In genomic region chr1:154270833-154271232, GRCh38 we compare ENCODE assay signal across 15 cellular contexts. TPM values are rescaled to one million over a fixed set of nuclear protein-coding genes. Genes with fewer than 3 reads are reported as not detected.
DNase-seq lines count a peak whose midpoint lies in the region; ATAC-seq, FAIRE-seq and TF ChIP-seq lines count a peak whose summit lies in the region.
"Had no signal": no experiment of that assay in that cellular context is flagged by ENCODE, and none has a peak within 500 bp of the region (broad histone marks: within the 10 kb centered on the region; RNA-seq: fewer than 3 reads in every experiment).

No MANE protein-coding gene starts in this region.

- no peak for TF ChIP-seq CTCF in CD4-positive, alpha-beta T cell (IDR thresholded peaks at IDR 0.05)

- CTCF ChIA-PET in CD4-positive, alpha-beta T cell (lab: Charles Lee) = interaction anchor here (0.7 to 2.1 kb wide), 2 partner anchors 72 to 84 kb away, joined by 3 to 16 read pairs; no protein-coding TSS in a partner anchor

- ATAC-seq in CD4-positive, alpha-beta T cell (ENCODE audit: poor library complexity) = no peak
- peak; percentile 25 for ATAC-seq in activated T-helper 17 cell treated with anti-CD3 and anti-CD28 coated beads, Interleukin-2, amount 50 U/mL, for 72 hours (replicated peaks)
- no peak for ATAC-seq in naive thymus-derived CD8-positive, alpha-beta T cell
- ATAC-seq in GM18861 (IDR thresholded peaks at IDR 0.05; ENCODE audit: unreplicated experiment) (no peak), HG03342 (IDR thresholded peaks at IDR 0.05; ENCODE audit: unreplicated experiment) (no peak)

- no peak overlapping the region for H3K27ac ChIP-seq in CD4-positive, alpha-beta T cell (ENCODE audit: low read depth, low read length)

- intact Hi-C loops in CD4-positive, alpha-beta T cell (cut with DNase I, micrococcal nuclease) = loop anchor here (5.0 kb wide), 4 partner anchors 206 to 474 kb away; partner anchors contain the start of genes RPS27 (in 1 of the 2) and UBE2Q1 (in 1 of the 2)

- POLR2A ChIA-PET in CD4-positive, alpha-beta T cell (lab: Charles Lee) = interaction anchor here (1.3 to 3.2 kb wide), 4 partner anchors 8 to 64 kb away, joined by 3 to 19 read pairs (median 8); no protein-coding TSS in a partner anchor
- POLR2A ChIA-PET in naive thymus-derived CD8-positive, alpha-beta T cell (lab: Charles Lee) = interaction anchor here (0.9 to 4.4 kb wide), 7 partner anchors 12 to 280 kb away, joined by 3 to 26 read pairs (median 11); partner anchors contain the start of genes RPS27 and UBAP2L

- no peaks in the 10 kb centered on the region for H3K27me3 Mint-ChIP-seq in CD4-positive, alpha-beta T cell
- no peaks in the 10 kb centered on the region for H3K27me3 Mint-ChIP-seq in activated T-helper 17 cell treated with anti-CD3 and anti-CD28 coated beads, Interleukin-2, amount 50 U/mL, for 72 hours
- no peaks in the 10 kb centered on the region for H3K27me3 Mint-ChIP-seq in naive thymus-derived CD8-positive, alpha-beta T cell

- FAIRE-seq in GM19239 (lab: Jason Lieb, UNC) = peak; percentile 93

- H3K27me3 ChIP-seq in CD4-positive, alpha-beta T cell (ENCODE audit: control insufficient read depth, insufficient read depth, low read length) = no peaks in the 10 kb centered on the region
- H3K27me3 ChIP-seq: stomach had no signal

- peaks cover 47% of the 10 kb centered on the region for H3K4me1 Mint-ChIP-seq in CD4-positive, alpha-beta T cell (ENCODE audit: low read depth)
- peaks cover 23% of the 10 kb centered on the region for H3K4me1 Mint-ChIP-seq in activated T-helper 17 cell treated with anti-CD3 and anti-CD28 coated beads, Interleukin-2, amount 50 U/mL, for 72 hours
- peaks cover 14 to 53% (median 47%) of the 10 kb centered on the region in 4 donors for H3K4me1 Mint-ChIP-seq in naive thymus-derived CD8-positive, alpha-beta T cell

- H3K9me3 Mint-ChIP-seq in CD4-positive, alpha-beta T cell = no peaks in the 10 kb centered on the region
- H3K9me3 Mint-ChIP-seq in activated T-helper 17 cell treated with anti-CD3 and anti-CD28 coated beads, Interleukin-2, amount 50 U/mL, for 72 hours = no peaks in the 10 kb centered on the region
- H3K9me3 Mint-ChIP-seq in naive thymus-derived CD8-positive, alpha-beta T cell = no peaks in the 10 kb centered on the region

- DNase-seq in CD4-positive, alpha-beta T cell = no peak
- DNase-seq in GM19239 (ENCODE audit: insufficient read length, low spot score) (no peak), GM19238 (ENCODE audit: insufficient read length, low spot score) (no peak), OCI-M2 (lab: John Stamatoyannopoulos, UW; ENCODE audit: unreplicated experiment) (no peak)
- no peak for DNase-seq in naive thymus-derived CD8-positive, alpha-beta T cell
- DNase-seq: activated effector memory CD4-positive, alpha-beta T cell treated with anti-CD3 and anti-CD28 coated beads, Interleukin-2, amount 50 U/mL, for 16 hours; NCI-H1417 treated with DMSO at 0.1 percent for 48 hours; NCI-H524 treated with DMSO at 0.1 percent for 48 hours; stimulated activated CD4-positive, alpha-beta T cell treated with anti-CD3 and anti-CD28 coated beads, Interleukin-2, amount 100 ng/mL, for 48 hours; stomach had no signal

- peak overlapping the region; percentile 57 for H3K4me3 Mint-ChIP-seq in CD4-positive, alpha-beta T cell
- H3K4me3 Mint-ChIP-seq in activated T-helper 17 cell treated with anti-CD3 and anti-CD28 coated beads, Interleukin-2, amount 50 U/mL, for 72 hours = peak overlapping the region; percentile 98
- peak overlapping the region in 8 of 10 donors; percentile 4 to 97 (median 60) for H3K4me3 Mint-ChIP-seq in naive thymus-derived CD8-positive, alpha-beta T cell

- H3K9me3 ChIP-seq in CD4-positive, alpha-beta T cell (ENCODE audit: control insufficient read depth, low read length) = no peaks in the 10 kb centered on the region
- H3K9me3 ChIP-seq: stomach had no signal

- H3K36me3 Mint-ChIP-seq in CD4-positive, alpha-beta T cell (ENCODE audit: low read depth) = peaks cover 72% of the 10 kb centered on the region
- H3K36me3 Mint-ChIP-seq in activated T-helper 17 cell treated with anti-CD3 and anti-CD28 coated beads, Interleukin-2, amount 50 U/mL, for 72 hours (ENCODE audit: low read depth) = peaks cover 97% of the 10 kb centered on the region
- H3K36me3 Mint-ChIP-seq in naive thymus-derived CD8-positive, alpha-beta T cell = peaks cover 4 to 52% (median 13%) of the 10 kb centered on the region in 3 donors

- peak overlapping the region; percentile 97 for H3K27ac Mint-ChIP-seq in CD4-positive, alpha-beta T cell
- H3K27ac Mint-ChIP-seq in activated T-helper 17 cell treated with anti-CD3 and anti-CD28 coated beads, Interleukin-2, amount 50 U/mL, for 72 hours = peak overlapping the region; percentile 99
- peak overlapping the region; percentile 88 to 99 (median 98) for H3K27ac Mint-ChIP-seq in naive thymus-derived CD8-positive, alpha-beta T cell

RNA-seq across cellular contexts. Expression of gene HAX1, which starts 1.6 kb away (rescaled TPM):
- total RNA-seq in CD4-positive, alpha-beta T cell = 10 to 100 TPM; 57.5 to 62.5 TPM
- 100 to 1,000 TPM; 127 to 132 TPM for total RNA-seq in activated T-helper 17 cell treated with anti-CD3 and anti-CD28 coated beads, Interleukin-2, amount 50 U/mL, for 72 hours
- 100 to 1,000 TPM; 112 to 118 TPM for total RNA-seq in naive thymus-derived CD8-positive, alpha-beta T cell
- 100 to 1,000 TPM; 165 to 170 (median 169) TPM for polyA plus RNA-seq in naive thymus-derived CD8-positive, alpha-beta T cell

RNA-seq across cellular contexts. Expression of gene AQP10, which starts 50.1 kb away (rescaled TPM):
- total RNA-seq in CD4-positive, alpha-beta T cell = not detected
- not detected for total RNA-seq in activated T-helper 17 cell treated with anti-CD3 and anti-CD28 coated beads, Interleukin-2, amount 50 U/mL, for 72 hours
- not detected for total RNA-seq in naive thymus-derived CD8-positive, alpha-beta T cell
- polyA plus RNA-seq in naive thymus-derived CD8-positive, alpha-beta T cell = not detected
- total RNA-seq: H7, renal cortical epithelial cell, stomach had no signal
- polyA plus RNA-seq: stomach had no signal

RNA-seq across cellular contexts. Expression of gene UBAP2L, which starts 50.1 kb away (rescaled TPM):
- 100 to 1,000 TPM; 224 to 234 TPM for total RNA-seq in CD4-positive, alpha-beta T cell
- 100 to 1,000 TPM; 237 to 249 TPM for total RNA-seq in activated T-helper 17 cell treated with anti-CD3 and anti-CD28 coated beads, Interleukin-2, amount 50 U/mL, for 72 hours
- total RNA-seq in naive thymus-derived CD8-positive, alpha-beta T cell = 100 to 1,000 TPM; 205 to 206 TPM
- polyA plus RNA-seq in naive thymus-derived CD8-positive, alpha-beta T cell = 10 to 100 TPM; 42.0 to 70.5 (median 54.8) TPM

RNA-seq across cellular contexts. Expression of gene ATP8B2, which starts 54.5 kb away (rescaled TPM):
- total RNA-seq in CD4-positive, alpha-beta T cell = 10 to 100 TPM; 72.7 to 80.7 TPM
- 10 to 100 TPM; 64.3 to 69.0 TPM for total RNA-seq in activated T-helper 17 cell treated with anti-CD3 and anti-CD28 coated beads, Interleukin-2, amount 50 U/mL, for 72 hours
- 100 to 1,000 TPM; 111 to 114 TPM for total RNA-seq in naive thymus-derived CD8-positive, alpha-beta T cell
- 10 to 100 TPM; 48.5 to 65.1 (median 55.6) TPM for polyA plus RNA-seq in naive thymus-derived CD8-positive, alpha-beta T cell
